In the genomic region with DNA sequence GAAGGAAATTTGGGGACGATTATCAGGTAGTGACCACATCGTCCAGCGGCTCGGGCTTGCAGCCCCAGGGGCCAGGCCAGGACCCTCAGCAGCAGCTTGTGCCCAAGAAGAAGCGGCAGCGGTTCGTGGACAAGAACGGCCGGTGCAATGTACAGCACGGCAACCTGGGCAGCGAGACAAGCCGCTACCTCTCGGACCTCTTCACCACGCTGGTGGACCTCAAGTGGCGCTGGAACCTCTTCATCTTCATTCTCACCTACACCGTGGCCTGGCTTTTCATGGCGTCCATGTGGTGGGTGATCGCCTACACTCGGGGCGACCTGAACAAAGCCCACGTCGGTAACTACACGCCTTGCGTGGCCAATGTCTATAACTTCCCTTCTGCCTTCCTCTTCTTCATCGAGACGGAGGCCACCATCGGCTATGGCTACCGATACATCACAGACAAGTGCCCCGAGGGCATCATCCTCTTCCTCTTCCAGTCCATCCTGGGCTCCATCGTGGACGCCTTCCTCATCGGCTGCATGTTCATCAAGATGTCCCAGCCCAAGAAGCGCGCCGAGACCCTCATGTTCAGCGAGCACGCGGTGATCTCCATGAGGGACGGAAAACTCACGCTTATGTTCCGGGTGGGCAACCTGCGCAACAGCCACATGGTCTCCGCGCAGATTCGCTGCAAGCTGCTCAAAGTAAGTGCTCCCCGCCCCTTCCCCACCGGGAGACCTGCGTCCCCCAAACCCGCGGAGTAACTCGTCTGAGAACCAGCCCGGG, we compare ENCODE assay signal across 12 cellular contexts. TPM values are rescaled to one million over a fixed set of nuclear protein-coding genes. Genes with fewer than 3 reads are reported as not detected.
A peak's percentile ranks its signal among the peaks of the same experiment; 100 is the strongest.
DNase-seq lines count a peak whose midpoint lies in the region; ATAC-seq, FAIRE-seq and TF ChIP-seq lines count a peak whose summit lies in the region.
"Had no signal": no experiment of that assay in that cellular context is flagged by ENCODE, and none has a peak within 500 bp of the region (broad histone marks: within the 10 kb centered on the region; RNA-seq: fewer than 3 reads in every experiment).

No MANE protein-coding gene starts in this region.

- no peak overlapping the region for H4K8ac ChIP-seq in H1 (ENCODE audit: extremely low read depth, insufficient read depth, low read length)

- H3K36me3 Mint-ChIP-seq in activated CD8-positive, alpha-beta T cell treated with anti-CD3 and anti-CD28 coated beads for 36 hours (ENCODE audit: low read depth), result no peaks in the 10 kb centered on the region
- H3K36me3 Mint-ChIP-seq in activated CD8-positive, alpha-beta T cell treated with anti-CD3 and anti-CD28 coated beads, Interleukin-2, amount 10 ng/mL, durations not matched to agents 7 days and 5 days (ENCODE audit: low read depth), result no peaks in the 10 kb centered on the region

- H3K14ac ChIP-seq in H1 (ENCODE audit: insufficient read length), result no peak overlapping the region

- H4K20me1 ChIP-seq in H1 (replicated peaks in 1 of 2; ENCODE audit: control insufficient read depth in 1 of 2, insufficient read depth in 2 of 2, low read length in 2 of 2), result peaks cover 0 to 1% of the 10 kb centered on the region in 2 experiments

- TF ChIP-seq EP300 in H1 (IDR thresholded peaks at IDR 0.05; ENCODE audit: borderline replicate concordance in 1 of 2, low read depth in 2 of 2, low read length in 2 of 2), result no peak
- no peak for TF ChIP-seq EP300 in tibial nerve (IDR thresholded peaks at IDR 0.05)

- H3K27ac ChIP-seq in H1 (ENCODE audit: low read depth, low read length) (no peak overlapping the region), mucosa of rectum (ENCODE audit: low read depth in 2 of 2, low read length in 2 of 2) (no peak overlapping the region), tibial nerve (no peak overlapping the region)

- no peak overlapping the region for H2AK5ac ChIP-seq in H1 (ENCODE audit: low read depth, low read length)

- H3K79me2 ChIP-seq in H1 (ENCODE audit: control insufficient read depth in 1 of 2, insufficient read depth in 2 of 2, low read length in 2 of 2), result no peaks in the 10 kb centered on the region

- H3K9me3 ChIP-seq in H1 (ENCODE audit: insufficient read depth in 2 of 2, low read depth in 1 of 2, low read length in 1 of 2), result no peaks in the 10 kb centered on the region
- no peaks in the 10 kb centered on the region for H3K9me3 ChIP-seq in mucosa of rectum (ENCODE audit: control insufficient read depth in 2 of 2, low read length in 2 of 2)
- H3K9me3 ChIP-seq in tibial nerve, result no peaks in the 10 kb centered on the region

- H3K4me1 ChIP-seq in H1 (replicated peaks in 1 of 4; ENCODE audit: control insufficient read depth in 3 of 4, insufficient read depth in 4 of 4, low read length in 3 of 4) (peaks cover 0 to 5% (median 2%) of the 10 kb centered on the region in 4 experiments; a peak in 3 of 7 replicates), mucosa of rectum (ENCODE audit: control insufficient read depth in 2 of 2, insufficient read depth in 2 of 2, low read length in 2 of 2) (peaks cover 8 to 17% of the 10 kb centered on the region in 2 donors), tibial nerve (peaks cover 0 to 29% (median 5%) of the 10 kb centered on the region in 4 donors)

- no peak overlapping the region for H2AFZ ChIP-seq in H1 (ENCODE audit: low read length)

- H4K91ac ChIP-seq in H1 (replicated peaks; ENCODE audit: insufficient read length, low read length), result peak overlapping the region; percentile 32

- H4K5ac ChIP-seq in H1 (ENCODE audit: insufficient read length, low read depth, low read length), result no peak overlapping the region

- peaks cover 3% of the 10 kb centered on the region for H3K4me1 Mint-ChIP-seq in activated CD8-positive, alpha-beta T cell treated with anti-CD3 and anti-CD28 coated beads for 36 hours (ENCODE audit: low read depth)
- H3K4me1 Mint-ChIP-seq in activated CD8-positive, alpha-beta T cell treated with anti-CD3 and anti-CD28 coated beads, Interleukin-2, amount 10 ng/mL, durations not matched to agents 7 days and 5 days (ENCODE audit: low read depth), result no peaks in the 10 kb centered on the region

- TF ChIP-seq POLR2A in H1 (IDR thresholded peaks at IDR 0.05; ENCODE audit: control extremely low read depth in 1 of 2, low read depth in 2 of 2, low read length in 2 of 2) (no peak), tibial nerve (IDR thresholded peaks at IDR 0.05) (no peak)

- 90% methylated on average over 49 of the region's 52 CpGs; no CpG with 5 or more reads in 1 of the 2 experiments for WGBS in H1 (ENCODE audit: extremely low coverage in 1 of 2, insufficient coverage in 1 of 2, insufficient read length in 1 of 2, insufficient replicate concordance in 2 of 2, low coverage in 1 of 2, low lambda C conversion rate in 2 of 2, missing lambda C conversion rate in 1 of 2), 2 experiments
- WGBS in tibial nerve, 2 donors, result 9 to 14% methylated on average over 45 to 50 of the region's 52 CpGs

- peak overlapping the region; percentile 25; the same call in 1 of the 2 replicates for H2BK5ac ChIP-seq in H1 (ENCODE audit: low read depth, low read length)

- peaks cover 27% of the 10 kb centered on the region for H3K27me3 Mint-ChIP-seq in activated CD8-positive, alpha-beta T cell treated with anti-CD3 and anti-CD28 coated beads for 36 hours
- H3K27me3 Mint-ChIP-seq in activated CD8-positive, alpha-beta T cell treated with anti-CD3 and anti-CD28 coated beads, Interleukin-2, amount 10 ng/mL, durations not matched to agents 7 days and 5 days (ENCODE audit: low read depth), result peaks cover 27% of the 10 kb centered on the region

- H2BK12ac ChIP-seq in H1 (ENCODE audit: low read depth, low read length), result peak overlapping the region; percentile 64; the same call in 1 of the 2 replicates

- no peak for DNase-seq in activated CD8-positive, alpha-beta T cell treated with anti-CD3 and anti-CD28 coated beads for 36 hours
- no peak for DNase-seq in activated CD8-positive, alpha-beta T cell treated with anti-CD3 and anti-CD28 coated beads, Interleukin-2, amount 10 ng/mL, durations not matched to agents 7 days and 5 days
- DNase-seq in H1 (ENCODE audit: low read depth in 1 of 2, low spot score in 2 of 2) (no peak), tibial nerve (ENCODE audit: low spot score in 2 of 2) (no peak), RPMI8226 (no peak)
- no peak for DNase-seq in activated CD8-positive, alpha-beta memory T cell treated with anti-CD3 and anti-CD28 coated beads, Interleukin-2, amount 50 U/mL, for 48 hours
- DNase-seq: activated gamma-delta T cell treated with Interleukin-2 at 50 U/mL for 16 hours, naive B cell, NCI-H2029 treated with DMSO at 0.1 percent for 48 hours had no signal

- H3K9ac ChIP-seq in H1 (replicated peaks in 1 of 4; ENCODE audit: extremely low read depth in 1 of 4, low read depth in 3 of 4, low read length in 3 of 4) (no peak overlapping the region), mucosa of rectum (ENCODE audit: low read depth in 1 of 2, low read length in 2 of 2) (no peak overlapping the region)

- ATAC-seq in activated CD8-positive, alpha-beta T cell treated with anti-CD3 and anti-CD28 coated beads for 36 hours, result no peak
- no peak for ATAC-seq in activated CD8-positive, alpha-beta T cell treated with anti-CD3 and anti-CD28 coated beads, Interleukin-2, amount 10 ng/mL, durations not matched to agents 7 days and 5 days
- ATAC-seq in HG02870 (IDR thresholded peaks at IDR 0.05; ENCODE audit: unreplicated experiment), result no peak

- H3K4me3 ChIP-seq in H1 (ENCODE audit: extremely low read depth in 1 of 4, insufficient read depth in 2 of 4, low read depth in 3 of 4, low read length in 4 of 4) (peak overlapping the region in 2 of 4 experiments; percentile 55 to 71; a peak in 3 of 8 replicates), mucosa of rectum (ENCODE audit: low read length in 2 of 2) (peak overlapping the region; percentile 14 to 46), tibial nerve (peak overlapping the region; percentile 37 to 54 (median 46))

- no peaks in the 10 kb centered on the region for H3K79me1 ChIP-seq in H1 (ENCODE audit: low read depth, low read length)

- CTCF ChIA-PET in activated CD8-positive, alpha-beta T cell treated with anti-CD3 and anti-CD28 coated beads for 36 hours (lab: Charles Lee), result no interaction called here
- CTCF ChIA-PET in activated CD8-positive, alpha-beta T cell treated with anti-CD3 and anti-CD28 coated beads, Interleukin-2, amount 10 ng/mL, durations not matched to agents 7 days and 5 days (lab: Charles Lee), result no interaction called here
- CTCF ChIA-PET in H1 (lab: Charles Lee; ENCODE audit: partially characterized antibody), result interaction anchor here (1.4 kb wide), 1 partner anchor 15 kb away, joined by 4 read pairs; no protein-coding TSS in a partner anchor

- no peak overlapping the region for H2BK20ac ChIP-seq in H1 (ENCODE audit: low read length)

- peak overlapping the region; percentile 15 for H3K4me3 Mint-ChIP-seq in activated CD8-positive, alpha-beta T cell treated with anti-CD3 and anti-CD28 coated beads for 36 hours
- no peak overlapping the region for H3K4me3 Mint-ChIP-seq in activated CD8-positive, alpha-beta T cell treated with anti-CD3 and anti-CD28 coated beads, Interleukin-2, amount 10 ng/mL, durations not matched to agents 7 days and 5 days

- H3K23ac ChIP-seq in H1 (ENCODE audit: insufficient read length), result no peak overlapping the region

- no peak overlapping the region; the same call in 1 of the 2 replicates for H2BK15ac ChIP-seq in H1 (ENCODE audit: low read length)

- no peak for TF ChIP-seq RAD21 in H1 (IDR thresholded peaks at IDR 0.05 in 1 of 2, conservative IDR thresholded peaks at IDR 0.05 in 1 of 2; ENCODE audit: low read depth in 2 of 2, low read length in 2 of 2)

- no peak for FAIRE-seq in H1 (lab: Jason Lieb, UNC)

- peaks cover 5% of the 10 kb centered on the region for H3K9me3 Mint-ChIP-seq in activated CD8-positive, alpha-beta T cell treated with anti-CD3 and anti-CD28 coated beads for 36 hours
- H3K9me3 Mint-ChIP-seq in activated CD8-positive, alpha-beta T cell treated with anti-CD3 and anti-CD28 coated beads, Interleukin-2, amount 10 ng/mL, durations not matched to agents 7 days and 5 days (ENCODE audit: insufficient read depth), result no peaks in the 10 kb centered on the region

- peaks cover 14% of the 10 kb centered on the region for H3K23me2 ChIP-seq in H1 (ENCODE audit: low read depth, low read length)

- H3K36me3 ChIP-seq in H1 (ENCODE audit: control insufficient read depth in 2 of 4, insufficient read depth in 4 of 4, low read length in 3 of 4), result no peaks in the 10 kb centered on the region
- no peaks in the 10 kb centered on the region for H3K36me3 ChIP-seq in mucosa of rectum (ENCODE audit: control insufficient read depth in 2 of 2, insufficient read depth in 2 of 2, low read length in 2 of 2)
- H3K36me3 ChIP-seq in tibial nerve, result no peaks in the 10 kb centered on the region

- no peak overlapping the region for H3K27ac Mint-ChIP-seq in activated CD8-positive, alpha-beta T cell treated with anti-CD3 and anti-CD28 coated beads for 36 hours
- no peak overlapping the region for H3K27ac Mint-ChIP-seq in activated CD8-positive, alpha-beta T cell treated with anti-CD3 and anti-CD28 coated beads, Interleukin-2, amount 10 ng/mL, durations not matched to agents 7 days and 5 days

- H2BK120ac ChIP-seq in H1 (replicated peaks; ENCODE audit: low read depth, low read length), result no peak overlapping the region

- H3K18ac ChIP-seq in H1 (ENCODE audit: extremely low read depth, low read length), result no peak overlapping the region

- H3K4me2 ChIP-seq in H1 (ENCODE audit: insufficient read depth in 1 of 2, low read depth in 2 of 2, low read length in 2 of 2), result peak overlapping the region; percentile 83 to 88; a peak in 3 of 4 replicates

- H3K27me3 ChIP-seq in H1 (replicated peaks in 1 of 4; ENCODE audit: control insufficient read depth in 3 of 4, extremely low read depth in 1 of 4, insufficient read depth in 3 of 4, low read length in 3 of 4) (peaks cover 9 to 24% (median 18%) of the 10 kb centered on the region in 4 experiments), mucosa of rectum (ENCODE audit: control insufficient read depth in 2 of 2, insufficient read depth in 2 of 2, low read length in 2 of 2) (peaks cover 11 to 15% of the 10 kb centered on the region in 2 donors), tibial nerve (peaks cover 0 to 23% of the 10 kb centered on the region in 2 donors)

- no peak for TF ChIP-seq CTCF in activated CD8-positive, alpha-beta T cell treated with anti-CD3 and anti-CD28 coated beads for 36 hours (IDR thresholded peaks at IDR 0.05)
- TF ChIP-seq CTCF in H1 (IDR thresholded peaks at IDR 0.05; ENCODE audit: control extremely low read depth in 1 of 3, insufficient read depth in 1 of 3, low read depth in 1 of 3, low read length in 3 of 3) (no peak), tibial nerve (IDR thresholded peaks at IDR 0.05) (no peak)

- H3K4ac ChIP-seq in H1 (replicated peaks; ENCODE audit: insufficient read length, low read depth, low read length), result no peak overlapping the region

- POLR2A ChIA-PET in activated CD8-positive, alpha-beta T cell treated with anti-CD3 and anti-CD28 coated beads for 36 hours (lab: Charles Lee), result no interaction called here
- POLR2A ChIA-PET in activated CD8-positive, alpha-beta T cell treated with anti-CD3 and anti-CD28 coated beads, Interleukin-2, amount 10 ng/mL, durations not matched to agents 7 days and 5 days (lab: Charles Lee), result no interaction called here
- POLR2A ChIA-PET in H1 (lab: Charles Lee; ENCODE audit: partially characterized antibody), result interaction anchor here (0.7 kb wide), 1 partner anchor 39 kb away, joined by 3 read pairs; no protein-coding TSS in a partner anchor

- intact Hi-C loops in activated CD8-positive, alpha-beta T cell treated with anti-CD3 and anti-CD28 coated beads for 36 hours (cut with micrococcal nuclease), result no loop called here

- no peak overlapping the region for H3K56ac ChIP-seq in H1 (replicated peaks; ENCODE audit: insufficient read length, low read depth, low read length)

RNA-seq across cellular contexts. Expression of a gene that starts 0.5 kb away (rescaled TPM):
- not detected for total RNA-seq in activated CD8-positive, alpha-beta T cell treated with anti-CD3 and anti-CD28 coated beads for 36 hours
- total RNA-seq in activated CD8-positive, alpha-beta T cell treated with anti-CD3 and anti-CD28 coated beads, Interleukin-2, amount 10 ng/mL, durations not matched to agents 7 days and 5 days, result not detected
- 0.50 and 0.80 TPM in 2 replicates for total RNA-seq in H1 (2021; fragmentation: NEBNext Ultra II Directional; extraction: Animal tissue kit (Norgen Biotek cat#: 25700))
- polyA plus RNA-seq in H1 (2011; rRNA removed), result 0.11 and 0.36 TPM in 2 replicates
- polyA plus RNA-seq in H1 (2011; cell fraction: cytosol; rRNA removed), result 0.23 TPM
- 0.19 TPM for polyA plus RNA-seq in H1 (2011; cell fraction: nucleus; rRNA removed)
- polyA plus RNA-seq in H1 (2012, experiment 1 of 2), result 0.12 to 0.23 TPM (median 0.19 TPM) in 4 replicates
- polyA plus RNA-seq in H1 (2012, experiment 2 of 2), result not detected
- polyA plus RNA-seq in H1 (2013, experiment 1 of 2), result 1.3 TPM
- 1.1 TPM for polyA plus RNA-seq in H1 (2013, experiment 2 of 2)
- 0.44 and 0.60 TPM in 2 replicates for polyA minus RNA-seq in H1 (2011; rRNA and poly(A)+ RNA removed)
- 0.22 TPM for polyA minus RNA-seq in H1 (2011; cell fraction: cytosol; rRNA and poly(A)+ RNA removed)
- 1.6 TPM for polyA minus RNA-seq in H1 (2011; cell fraction: nucleus; rRNA and poly(A)+ RNA removed)
- total RNA-seq in tibial nerve, result 10 to 100 TPM in 3 of 4 donors, 1 to 10 TPM in 1; 6.6 to 31.5 (median 17.9) TPM
- total RNA-seq: T-helper 1 cell treated with Interleukin-12 subunit alpha and Interleukin-12 subunit beta and Interleukin-4 antibody, amounts not matched to agents 30 ng/mL and 1 ng/mL, for 36 hours had no signal
